ENCODE assay signal across 1 cellular context in the genomic region with DNA sequence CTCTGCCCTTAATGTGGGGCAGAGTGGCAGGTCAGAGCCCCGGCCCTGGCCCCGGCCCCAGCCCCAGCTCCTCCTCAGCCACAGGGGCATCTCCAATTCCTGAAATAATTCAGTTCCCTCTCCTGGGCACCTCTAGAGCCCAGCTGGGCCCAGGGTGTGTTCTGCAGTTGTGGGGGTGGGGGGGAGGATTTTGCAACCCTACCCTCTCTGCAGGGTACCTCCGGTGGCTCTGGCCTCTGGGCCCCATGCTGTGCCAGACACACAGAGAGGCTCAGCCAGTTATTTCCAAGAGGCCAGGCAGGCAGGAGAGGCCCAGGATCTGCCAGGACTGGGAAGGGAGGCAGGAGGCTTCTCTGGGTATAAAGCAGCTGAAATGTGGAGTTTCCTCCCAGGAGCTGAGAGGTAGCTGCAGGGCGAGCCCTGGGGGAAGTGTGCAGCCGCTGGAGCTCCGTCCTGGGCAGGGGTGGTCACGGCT.
TF ChIP-seq lines count a peak whose summit lies in the region.

No MANE protein-coding gene starts in this region.

TF ChIP-seq in H1, 55 proteins besides CTCF, POLR2A, EP300 and RAD21 (continued from another document):
- TF ChIP-seq SAP30 (IDR thresholded peaks at IDR 0.05; ENCODE audit: insufficient read depth, insufficient replicate concordance, low read length) (no peak), NANOG (IDR thresholded peaks at IDR 0.05; ENCODE audit: insufficient read depth, low read depth, low read length, poor library complexity, severe bottlenecking) (no peak), RXRA (IDR thresholded peaks at IDR 0.05; ENCODE audit: insufficient read depth, low read depth, low read length) (no peak), RNF2 (IDR thresholded peaks at IDR 0.05; ENCODE audit: borderline replicate concordance, low read depth, low read length, missing control alignments, poor library complexity, severe bottlenecking) (no peak), CHD1 (IDR thresholded peaks at IDR 0.05; ENCODE audit: low read depth, low read length) (no peak), SIRT6 (IDR thresholded peaks at IDR 0.05; ENCODE audit: low read length) (no peak), YY1 (IDR thresholded peaks at IDR 0.05; ENCODE audit: low read depth, low read length) (no peak), NRF1 (IDR thresholded peaks at IDR 0.05; ENCODE audit: low read depth, low read length) (no peak), CHD2 (IDR thresholded peaks at IDR 0.05; ENCODE audit: low read length) (no peak), SP4 (IDR thresholded peaks at IDR 0.05; ENCODE audit: low read length) (no peak)
- TF ChIP-seq, protein P1, sequence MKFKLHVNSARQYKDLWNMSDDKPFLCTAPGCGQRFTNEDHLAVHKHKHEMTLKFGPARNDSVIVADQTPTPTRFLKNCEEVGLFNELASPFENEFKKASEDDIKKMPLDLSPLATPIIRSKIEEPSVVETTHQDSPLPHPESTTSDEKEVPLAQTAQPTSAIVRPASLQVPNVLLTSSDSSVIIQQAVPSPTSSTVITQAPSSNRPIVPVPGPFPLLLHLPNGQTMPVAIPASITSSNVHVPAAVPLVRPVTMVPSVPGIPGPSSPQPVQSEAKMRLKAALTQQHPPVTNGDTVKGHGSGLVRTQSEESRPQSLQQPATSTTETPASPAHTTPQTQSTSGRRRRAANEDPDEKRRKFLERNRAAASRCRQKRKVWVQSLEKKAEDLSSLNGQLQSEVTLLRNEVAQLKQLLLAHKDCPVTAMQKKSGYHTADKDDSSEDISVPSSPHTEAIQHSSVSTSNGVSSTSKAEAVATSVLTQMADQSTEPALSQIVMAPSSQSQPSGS (IDR thresholded peaks at IDR 0.05; ENCODE audit: low read length), result no peak
TF ChIP-seq in H1: peak in this region for 0.
